25 cellular contexts compared by ENCODE assay signal in genomic region chr20:56928007-56928406, GRCh38.
"Had no signal": no experiment of that assay in that cellular context is flagged by ENCODE, and none has a peak within 500 bp of the region (broad histone marks: within the 10 kb centered on the region; RNA-seq: fewer than 3 reads in every experiment).

No MANE protein-coding gene starts in this region.

- H3K27ac Mint-ChIP-seq: activated CD4-positive, alpha-beta T cell treated with anti-CD3 and anti-CD28 coated beads for 36 hours; activated CD8-positive, alpha-beta T cell treated with anti-CD3 and anti-CD28 coated beads for 36 hours; activated naive CD4-positive, alpha-beta T cell treated with anti-CD3 and anti-CD28 coated beads, Interleukin-2, amount 10 ng/mL, durations not matched to agents 7 days and 5 days; activated naive CD8-positive, alpha-beta T cell treated with anti-CD3 and anti-CD28 coated beads for 36 hours; activated T-cell treated with anti-CD3 and anti-CD28 coated beads, Interleukin-2, amount 50 U/mL, for 72 hours; activated T-helper 2 cell treated with anti-CD3 and anti-CD28 coated beads, Interferon-gamma antibody, Interleukin-2, Interleukin-4, amounts not matched to agents 10 μg/mL and 5 μg/mL and 100 μg/mL, durations not matched to agents 14 hours and 24 hours and 36 hours had no signal

- H3K36me3 Mint-ChIP-seq: activated naive CD4-positive, alpha-beta T cell treated with anti-CD3 and anti-CD28 coated beads, Interleukin-2, amount 10 ng/mL, durations not matched to agents 7 days and 5 days; activated naive CD8-positive, alpha-beta T cell treated with anti-CD3 and anti-CD28 coated beads for 36 hours had no signal

- H3K27ac ChIP-seq: brain microvascular endothelial cell, cardiac muscle cell, VCaP had no signal

- H3K36me3 ChIP-seq: brain microvascular endothelial cell, cardiac muscle cell had no signal

- H3K4me3 Mint-ChIP-seq: activated CD4-positive, alpha-beta T cell treated with anti-CD3 and anti-CD28 coated beads for 36 hours; activated CD8-positive, alpha-beta T cell treated with anti-CD3 and anti-CD28 coated beads for 36 hours; activated naive CD4-positive, alpha-beta T cell treated with anti-CD3 and anti-CD28 coated beads, Interleukin-2, amount 10 ng/mL, durations not matched to agents 7 days and 5 days; activated naive CD8-positive, alpha-beta T cell treated with anti-CD3 and anti-CD28 coated beads for 36 hours; activated T-cell treated with anti-CD3 and anti-CD28 coated beads, Interleukin-2, amount 50 U/mL, for 72 hours had no signal

- H3K4me1 Mint-ChIP-seq: activated naive CD4-positive, alpha-beta T cell treated with anti-CD3 and anti-CD28 coated beads, Interleukin-2, amount 10 ng/mL, durations not matched to agents 7 days and 5 days had no signal

- ATAC-seq: activated CD4-positive, alpha-beta T cell treated with anti-CD3 and anti-CD28 coated beads for 36 hours; activated CD8-positive, alpha-beta T cell treated with anti-CD3 and anti-CD28 coated beads for 36 hours; activated T-cell treated with anti-CD3 and anti-CD28 coated beads, Interleukin-2, amount 50 U/mL, for 72 hours had no signal

- H3K9me3 Mint-ChIP-seq: activated CD8-positive, alpha-beta T cell treated with anti-CD3 and anti-CD28 coated beads for 36 hours; activated naive CD4-positive, alpha-beta T cell treated with anti-CD3 and anti-CD28 coated beads, Interleukin-2, amount 10 ng/mL, durations not matched to agents 7 days and 5 days; activated naive CD8-positive, alpha-beta T cell treated with anti-CD3 and anti-CD28 coated beads for 36 hours; activated T-helper 2 cell treated with anti-CD3 and anti-CD28 coated beads, Interferon-gamma antibody, Interleukin-2, Interleukin-4, amounts not matched to agents 10 μg/mL and 5 μg/mL and 100 μg/mL, durations not matched to agents 14 hours and 24 hours and 36 hours had no signal

- DNase-seq: activated CD4-positive, alpha-beta T cell treated with anti-CD3 and anti-CD28 coated beads for 36 hours; activated CD4-positive, alpha-beta T cell treated with anti-CD3 and anti-CD28 coated beads, Interleukin-2, amount 50 U/mL, for 1 hour; activated CD8-positive, alpha-beta memory T cell treated with anti-CD3 and anti-CD28 coated beads, Interleukin-2, amount 50 U/mL, for 4 hours; activated CD8-positive, alpha-beta T cell treated with anti-CD3 and anti-CD28 coated beads for 36 hours; activated gamma-delta T cell treated with Interleukin-2 at 50 U/mL for 16 hours; activated naive CD4-positive, alpha-beta T cell treated with anti-CD3 and anti-CD28 coated beads, Interleukin-2, amount 10 ng/mL, durations not matched to agents 7 days and 5 days; activated naive CD8-positive, alpha-beta T cell treated with anti-CD3 and anti-CD28 coated beads for 36 hours; activated T-cell treated with anti-CD3 and anti-CD28 coated beads, Interleukin-2, amount 50 U/mL, for 72 hours; brain microvascular endothelial cell; Karpas-422; MM.1S; NCI-H1105 treated with DMSO at 0.1 percent for 48 hours; NCI-H1436 treated with DMSO at 0.1 percent for 48 hours; NCI-H187 treated with DMSO at 0.1 percent for 48 hours; NCI-H2081 treated with DMSO at 0.1 percent for 48 hours; NCI-H2171; NCI-H226; NCI-H526; NCI-H774; SIG-M5; T-helper 2 cell; T1000 had no signal

- H3K4me3 ChIP-seq: cardiac muscle cell had no signal
